In the genomic region with DNA sequence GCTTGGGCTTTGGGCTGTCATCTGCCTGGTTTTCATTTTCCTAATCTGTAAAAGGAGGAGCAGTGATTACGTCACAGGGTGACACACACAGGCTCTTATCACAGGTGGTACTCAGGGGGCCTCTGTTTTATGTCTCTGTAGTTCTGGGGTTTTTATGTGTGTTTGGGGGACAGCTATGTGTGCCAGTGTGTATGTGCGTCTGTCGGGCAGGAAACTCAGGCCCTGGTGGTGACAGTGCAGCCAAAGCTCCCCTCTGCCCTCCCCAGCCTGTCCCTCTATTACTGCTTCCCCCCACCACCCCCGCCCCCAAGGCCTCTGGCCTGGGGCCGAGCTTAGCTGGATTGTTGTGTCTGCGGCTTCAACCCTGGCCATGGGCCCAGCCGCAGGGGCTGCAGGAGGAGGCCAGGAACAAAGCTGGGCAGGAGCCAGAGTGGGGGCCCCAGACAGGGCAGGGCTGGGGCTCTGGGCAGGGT, we compare ENCODE assay signal across 9 cellular contexts. TPM values are rescaled to one million over a fixed set of nuclear protein-coding genes. Genes with fewer than 3 reads are reported as not detected.
DNase-seq lines count a peak whose midpoint lies in the region; ATAC-seq and TF ChIP-seq lines count a peak whose summit lies in the region.
"Had no signal": no experiment of that assay in that cellular context is flagged by ENCODE, and none has a peak within 500 bp of the region (broad histone marks: within the 10 kb centered on the region; RNA-seq: fewer than 3 reads in every experiment).

No MANE protein-coding gene starts in this region.

- peak overlapping the region; percentile 60 for H3K4me2 ChIP-seq in hepatocyte

- H3K9me3 ChIP-seq in hepatocyte (ENCODE audit: low read depth), result no peaks in the 10 kb centered on the region
- H3K9me3 ChIP-seq in thoracic aorta, result no peaks in the 10 kb centered on the region

- 36% methylated on average over 7 of the region's 7 CpGs for WGBS in hepatocyte (ENCODE audit: low lambda C conversion rate, missing lambda C conversion rate)

- TF ChIP-seq CTCF in brain microvascular endothelial cell (IDR thresholded peaks at IDR 0.05; ENCODE audit: low read depth, low read length, missing control alignments) (no peak), hepatocyte (IDR thresholded peaks at IDR 0.05; ENCODE audit: poor library complexity) (no peak), thoracic aorta (IDR thresholded peaks at IDR 0.05) (no peak)

- ATAC-seq in thoracic aorta (ENCODE audit: insufficient number of reproducible peaks, low FRiP score, low read depth) (peak; percentile 44), HG02610 (IDR thresholded peaks at IDR 0.05; ENCODE audit: unreplicated experiment) (no peak)

- H3K4me3 ChIP-seq in brain microvascular endothelial cell (ENCODE audit: low read depth, low read length), result no peak overlapping the region
- no peak overlapping the region for H3K4me3 ChIP-seq in hepatocyte
- H3K4me3 ChIP-seq in thoracic aorta, result no peak overlapping the region

- no peaks in the 10 kb centered on the region for H3K9me2 ChIP-seq in hepatocyte (replicated peaks; ENCODE audit: insufficient read depth)

- H3K27ac ChIP-seq in brain microvascular endothelial cell (no peak overlapping the region), hepatocyte (peak overlapping the region; percentile 86), thoracic aorta (peak overlapping the region; percentile 54 to 58)

- no peak overlapping the region for H2AFZ ChIP-seq in hepatocyte

- no peaks in the 10 kb centered on the region for H4K20me1 ChIP-seq in hepatocyte (ENCODE audit: insufficient read depth, poor library complexity, severe bottlenecking)

- H3K36me3 ChIP-seq in brain microvascular endothelial cell (replicated peaks) (peaks cover 7% of the 10 kb centered on the region), hepatocyte (replicated peaks; ENCODE audit: insufficient read depth, low read depth) (no peaks in the 10 kb centered on the region), thoracic aorta (peaks cover 16% of the 10 kb centered on the region)

- DNase-seq in NCI-H1105 treated with DMSO at 0.1 percent for 48 hours (lab: John Stamatoyannopoulos, UW) (peak; percentile 19), brain microvascular endothelial cell (peak; percentile 66), hepatocyte (ENCODE audit: low spot score) (peak; percentile 82), thoracic aorta (ENCODE audit: low spot score) (no peak), 8988T (no peak)
- no peak for DNase-seq in stimulated activated naive CD4-positive, alpha-beta T cell treated with Interleukin-2 at 50 U/mL for 16 hours (lab: John Stamatoyannopoulos, UW)
- DNase-seq: activated CD8-positive, alpha-beta memory T cell treated with anti-CD3 and anti-CD28 coated beads, Interleukin-2, amount 50 U/mL, for 4 hours; NCI-H1436 treated with DMSO at 0.1 percent for 48 hours had no signal

- H3K4me1 ChIP-seq in hepatocyte (ENCODE audit: insufficient read depth), result peaks cover 15% of the 10 kb centered on the region
- H3K4me1 ChIP-seq in thoracic aorta (ENCODE audit: control insufficient read depth in 1 of 2, low read depth in 2 of 2), result peaks cover 13 to 45% of the 10 kb centered on the region in 2 donors

- no peaks in the 10 kb centered on the region for H3K79me2 ChIP-seq in hepatocyte

- in situ Hi-C loops in brain microvascular endothelial cell (cut with HindIII; ENCODE audit: low pct_ligation_motif_present, low sequenced_read_pairs), result no loop called here

- H3K27me3 ChIP-seq in brain microvascular endothelial cell (replicated peaks) (no peaks in the 10 kb centered on the region), hepatocyte (no peaks in the 10 kb centered on the region), thoracic aorta (replicated peaks; ENCODE audit: insufficient read depth) (no peaks in the 10 kb centered on the region)

RNA-seq across cellular contexts. Expression of a gene that starts 13.3 kb away (rescaled TPM):
- total RNA-seq in hepatocyte (172 and 200 TPM in 2 replicates), thoracic aorta (10 to 100 TPM; 24.0 to 62.2 TPM)
- polyA plus RNA-seq in hepatocyte, result 540 and 551 TPM in 2 replicates

RNA-seq across cellular contexts. Expression of a gene that starts 44.6 kb away (rescaled TPM):
- total RNA-seq in hepatocyte, result 20.7 and 30.0 TPM in 2 replicates
- polyA plus RNA-seq in hepatocyte, result 52.3 and 53.4 TPM in 2 replicates
- total RNA-seq in thoracic aorta, result 10 to 100 TPM; 45.1 to 59.0 TPM

RNA-seq across cellular contexts. Expression of a gene that starts 45.4 kb away (rescaled TPM):
- total RNA-seq in hepatocyte, result 21.9 and 22.2 TPM in 2 replicates
- polyA plus RNA-seq in hepatocyte, result 23.0 and 23.6 TPM in 2 replicates
- 10 to 100 TPM; 49.7 to 56.2 TPM for total RNA-seq in thoracic aorta

Comparison
In these comparisons a context has a peak if more than half of its experiments do, and no peak if none do; other contexts are left out.
1. DNase-seq: peak in NCI-H1105 treated with DMSO at 0.1 percent for 48 hours (single experiment), brain microvascular endothelial cell (single experiment) and hepatocyte (single experiment); none in thoracic aorta (single experiment), stimulated activated naive CD4-positive, alpha-beta T cell treated with Interleukin-2 at 50 U/mL for 16 hours (single experiment) and 8988T (single experiment).